1 cellular context compared by ENCODE assay signal in the genomic region with DNA sequence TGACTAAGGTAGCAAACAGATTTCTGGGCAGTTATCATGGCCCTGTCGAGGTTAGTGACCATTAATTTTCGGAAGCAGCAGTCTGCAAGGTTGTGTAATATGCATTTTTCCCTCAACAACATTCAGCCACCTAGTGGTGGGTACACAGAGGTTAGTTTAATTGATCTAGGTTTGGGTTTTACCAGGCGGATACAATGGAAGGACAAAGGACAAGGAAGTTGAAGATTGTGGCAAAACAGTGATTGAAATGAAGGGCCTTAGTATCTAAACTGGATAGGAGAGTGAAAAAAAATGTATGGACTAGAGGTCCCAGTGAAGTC.
TF ChIP-seq lines count a peak whose summit lies in the region.

No MANE protein-coding gene starts in this region.

TF ChIP-seq in HepG2, 621 proteins besides CTCF, POLR2A, EP300 and RAD21 (continued from another document and continues in another):
- TF ChIP-seq, protein P1, sequence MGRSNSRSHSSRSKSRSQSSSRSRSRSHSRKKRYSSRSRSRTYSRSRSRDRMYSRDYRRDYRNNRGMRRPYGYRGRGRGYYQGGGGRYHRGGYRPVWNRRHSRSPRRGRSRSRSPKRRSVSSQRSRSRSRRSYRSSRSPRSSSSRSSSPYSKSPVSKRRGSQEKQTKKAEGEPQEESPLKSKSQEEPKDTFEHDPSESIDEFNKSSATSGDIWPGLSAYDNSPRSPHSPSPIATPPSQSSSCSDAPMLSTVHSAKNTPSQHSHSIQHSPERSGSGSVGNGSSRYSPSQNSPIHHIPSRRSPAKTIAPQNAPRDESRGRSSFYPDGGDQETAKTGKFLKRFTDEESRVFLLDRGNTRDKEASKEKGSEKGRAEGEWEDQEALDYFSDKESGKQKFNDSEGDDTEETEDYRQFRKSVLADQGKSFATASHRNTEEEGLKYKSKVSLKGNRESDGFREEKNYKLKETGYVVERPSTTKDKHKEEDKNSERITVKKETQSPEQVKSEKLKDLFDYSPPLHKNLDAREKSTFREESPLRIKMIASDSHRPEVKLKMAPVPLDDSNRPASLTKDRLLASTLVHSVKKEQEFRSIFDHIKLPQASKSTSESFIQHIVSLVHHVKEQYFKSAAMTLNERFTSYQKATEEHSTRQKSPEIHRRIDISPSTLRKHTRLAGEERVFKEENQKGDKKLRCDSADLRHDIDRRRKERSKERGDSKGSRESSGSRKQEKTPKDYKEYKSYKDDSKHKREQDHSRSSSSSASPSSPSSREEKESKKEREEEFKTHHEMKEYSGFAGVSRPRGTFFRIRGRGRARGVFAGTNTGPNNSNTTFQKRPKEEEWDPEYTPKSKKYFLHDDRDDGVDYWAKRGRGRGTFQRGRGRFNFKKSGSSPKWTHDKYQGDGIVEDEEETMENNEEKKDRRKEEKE (IDR thresholded peaks at IDR 0.05) = no peak
- TF ChIP-seq ISX (CRISPR knock-in tag; conservative IDR thresholded peaks at IDR 0.05) = no peak
- TF ChIP-seq, protein P2, sequence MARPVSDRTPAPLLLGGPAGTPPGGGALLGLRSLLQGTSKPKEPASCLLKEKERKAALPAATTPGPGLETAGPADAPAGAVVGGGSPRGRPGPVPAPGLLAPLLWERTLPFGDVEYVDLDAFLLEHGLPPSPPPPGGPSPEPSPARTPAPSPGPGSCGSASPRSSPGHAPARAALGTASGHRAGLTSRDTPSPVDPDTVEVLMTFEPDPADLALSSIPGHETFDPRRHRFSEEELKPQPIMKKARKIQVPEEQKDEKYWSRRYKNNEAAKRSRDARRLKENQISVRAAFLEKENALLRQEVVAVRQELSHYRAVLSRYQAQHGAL (CRISPR knock-in tag; IDR thresholded peaks at IDR 0.05; ENCODE audit: not compliant biosample characterization) = no peak
- TF ChIP-seq ARID2 (CRISPR knock-in tag; IDR thresholded peaks at IDR 0.05; ENCODE audit: borderline replicate concordance) = no peak
- no peak for TF ChIP-seq ATF7 (IDR thresholded peaks at IDR 0.05)
- TF ChIP-seq ATF7 (CRISPR knock-in tag; IDR thresholded peaks at IDR 0.05) = no peak
- TF ChIP-seq CEBPB (IDR thresholded peaks at IDR 0.05; ENCODE audit: borderline replicate concordance, low read depth, low read length) = peak; percentile 91
- no peak for TF ChIP-seq KAT7 (CRISPR knock-in tag; IDR thresholded peaks at IDR 0.05; ENCODE audit: borderline replicate concordance)
- no peak for TF ChIP-seq ZEB1 (IDR thresholded peaks at IDR 0.05; ENCODE audit: insufficient replicate concordance, low read depth)
- no peak for TF ChIP-seq TBL1XR1 (IDR thresholded peaks at IDR 0.05; ENCODE audit: borderline replicate concordance, low read length, partially characterized antibody)
- TF ChIP-seq ZNF510 (CRISPR knock-in tag; IDR thresholded peaks at IDR 0.05; ENCODE audit: low read depth) = no peak
- TF ChIP-seq, protein P3, sequence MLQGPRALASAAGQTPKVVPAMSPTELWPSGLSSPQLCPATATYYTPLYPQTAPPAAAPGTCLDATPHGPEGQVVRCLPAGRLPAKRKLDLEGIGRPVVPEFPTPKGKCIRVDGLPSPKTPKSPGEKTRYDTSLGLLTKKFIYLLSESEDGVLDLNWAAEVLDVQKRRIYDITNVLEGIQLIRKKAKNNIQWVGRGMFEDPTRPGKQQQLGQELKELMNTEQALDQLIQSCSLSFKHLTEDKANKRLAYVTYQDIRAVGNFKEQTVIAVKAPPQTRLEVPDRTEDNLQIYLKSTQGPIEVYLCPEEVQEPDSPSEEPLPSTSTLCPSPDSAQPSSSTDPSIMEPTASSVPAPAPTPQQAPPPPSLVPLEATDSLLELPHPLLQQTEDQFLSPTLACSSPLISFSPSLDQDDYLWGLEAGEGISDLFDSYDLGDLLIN (CRISPR knock-in tag; IDR thresholded peaks at IDR 0.05; ENCODE audit: borderline replicate concordance) = no peak
- TF ChIP-seq, protein P4, sequence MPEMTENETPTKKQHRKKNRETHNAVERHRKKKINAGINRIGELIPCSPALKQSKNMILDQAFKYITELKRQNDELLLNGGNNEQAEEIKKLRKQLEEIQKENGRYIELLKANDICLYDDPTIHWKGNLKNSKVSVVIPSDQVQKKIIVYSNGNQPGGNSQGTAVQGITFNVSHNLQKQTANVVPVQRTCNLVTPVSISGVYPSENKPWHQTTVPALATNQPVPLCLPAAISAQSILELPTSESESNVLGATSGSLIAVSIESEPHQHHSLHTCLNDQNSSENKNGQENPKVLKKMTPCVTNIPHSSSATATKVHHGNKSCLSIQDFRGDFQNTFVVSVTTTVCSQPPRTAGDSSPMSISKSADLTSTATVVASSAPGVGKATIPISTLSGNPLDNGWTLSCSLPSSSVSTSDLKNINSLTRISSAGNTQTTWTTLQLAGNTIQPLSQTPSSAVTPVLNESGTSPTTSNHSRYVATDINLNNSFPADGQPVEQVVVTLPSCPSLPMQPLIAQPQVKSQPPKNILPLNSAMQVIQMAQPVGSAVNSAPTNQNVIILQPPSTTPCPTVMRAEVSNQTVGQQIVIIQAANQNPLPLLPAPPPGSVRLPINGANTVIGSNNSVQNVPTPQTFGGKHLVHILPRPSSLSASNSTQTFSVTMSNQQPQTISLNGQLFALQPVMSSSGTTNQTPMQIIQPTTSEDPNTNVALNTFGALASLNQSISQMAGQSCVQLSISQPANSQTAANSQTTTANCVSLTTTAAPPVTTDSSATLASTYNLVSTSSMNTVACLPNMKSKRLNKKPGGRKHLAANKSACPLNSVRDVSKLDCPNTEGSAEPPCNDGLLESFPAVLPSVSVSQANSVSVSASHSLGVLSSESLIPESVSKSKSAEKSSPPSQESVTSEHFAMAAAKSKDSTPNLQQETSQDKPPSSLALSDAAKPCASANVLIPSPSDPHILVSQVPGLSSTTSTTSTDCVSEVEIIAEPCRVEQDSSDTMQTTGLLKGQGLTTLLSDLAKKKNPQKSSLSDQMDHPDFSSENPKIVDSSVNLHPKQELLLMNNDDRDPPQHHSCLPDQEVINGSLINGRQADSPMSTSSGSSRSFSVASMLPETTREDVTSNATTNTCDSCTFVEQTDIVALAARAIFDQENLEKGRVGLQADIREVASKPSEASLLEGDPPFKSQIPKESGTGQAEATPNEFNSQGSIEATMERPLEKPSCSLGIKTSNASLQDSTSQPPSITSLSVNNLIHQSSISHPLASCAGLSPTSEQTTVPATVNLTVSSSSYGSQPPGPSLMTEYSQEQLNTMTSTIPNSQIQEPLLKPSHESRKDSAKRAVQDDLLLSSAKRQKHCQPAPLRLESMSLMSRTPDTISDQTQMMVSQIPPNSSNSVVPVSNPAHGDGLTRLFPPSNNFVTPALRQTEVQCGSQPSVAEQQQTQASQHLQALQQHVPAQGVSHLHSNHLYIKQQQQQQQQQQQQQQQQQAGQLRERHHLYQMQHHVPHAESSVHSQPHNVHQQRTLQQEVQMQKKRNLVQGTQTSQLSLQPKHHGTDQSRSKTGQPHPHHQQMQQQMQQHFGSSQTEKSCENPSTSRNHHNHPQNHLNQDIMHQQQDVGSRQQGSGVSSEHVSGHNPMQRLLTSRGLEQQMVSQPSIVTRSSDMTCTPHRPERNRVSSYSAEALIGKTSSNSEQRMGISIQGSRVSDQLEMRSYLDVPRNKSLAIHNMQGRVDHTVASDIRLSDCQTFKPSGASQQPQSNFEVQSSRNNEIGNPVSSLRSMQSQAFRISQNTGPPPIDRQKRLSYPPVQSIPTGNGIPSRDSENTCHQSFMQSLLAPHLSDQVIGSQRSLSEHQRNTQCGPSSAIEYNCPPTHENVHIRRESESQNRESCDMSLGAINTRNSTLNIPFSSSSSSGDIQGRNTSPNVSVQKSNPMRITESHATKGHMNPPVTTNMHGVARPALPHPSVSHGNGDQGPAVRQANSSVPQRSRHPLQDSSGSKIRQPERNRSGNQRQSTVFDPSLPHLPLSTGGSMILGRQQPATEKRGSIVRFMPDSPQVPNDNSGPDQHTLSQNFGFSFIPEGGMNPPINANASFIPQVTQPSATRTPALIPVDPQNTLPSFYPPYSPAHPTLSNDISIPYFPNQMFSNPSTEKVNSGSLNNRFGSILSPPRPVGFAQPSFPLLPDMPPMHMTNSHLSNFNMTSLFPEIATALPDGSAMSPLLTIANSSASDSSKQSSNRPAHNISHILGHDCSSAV (CRISPR knock-in tag; IDR thresholded peaks at IDR 0.05; ENCODE audit: borderline replicate concordance) = no peak
- TF ChIP-seq JARID2 (CRISPR knock-in tag; IDR thresholded peaks at IDR 0.05; ENCODE audit: insufficient replicate concordance) = no peak
- no peak for TF ChIP-seq ZNF24 (IDR thresholded peaks at IDR 0.05)
- TF ChIP-seq ZSCAN31 (CRISPR knock-in tag; IDR thresholded peaks at IDR 0.05; ENCODE audit: low read depth) = peak; percentile 65; the same call in 1 of the 2 replicates
- TF ChIP-seq, protein P5, sequence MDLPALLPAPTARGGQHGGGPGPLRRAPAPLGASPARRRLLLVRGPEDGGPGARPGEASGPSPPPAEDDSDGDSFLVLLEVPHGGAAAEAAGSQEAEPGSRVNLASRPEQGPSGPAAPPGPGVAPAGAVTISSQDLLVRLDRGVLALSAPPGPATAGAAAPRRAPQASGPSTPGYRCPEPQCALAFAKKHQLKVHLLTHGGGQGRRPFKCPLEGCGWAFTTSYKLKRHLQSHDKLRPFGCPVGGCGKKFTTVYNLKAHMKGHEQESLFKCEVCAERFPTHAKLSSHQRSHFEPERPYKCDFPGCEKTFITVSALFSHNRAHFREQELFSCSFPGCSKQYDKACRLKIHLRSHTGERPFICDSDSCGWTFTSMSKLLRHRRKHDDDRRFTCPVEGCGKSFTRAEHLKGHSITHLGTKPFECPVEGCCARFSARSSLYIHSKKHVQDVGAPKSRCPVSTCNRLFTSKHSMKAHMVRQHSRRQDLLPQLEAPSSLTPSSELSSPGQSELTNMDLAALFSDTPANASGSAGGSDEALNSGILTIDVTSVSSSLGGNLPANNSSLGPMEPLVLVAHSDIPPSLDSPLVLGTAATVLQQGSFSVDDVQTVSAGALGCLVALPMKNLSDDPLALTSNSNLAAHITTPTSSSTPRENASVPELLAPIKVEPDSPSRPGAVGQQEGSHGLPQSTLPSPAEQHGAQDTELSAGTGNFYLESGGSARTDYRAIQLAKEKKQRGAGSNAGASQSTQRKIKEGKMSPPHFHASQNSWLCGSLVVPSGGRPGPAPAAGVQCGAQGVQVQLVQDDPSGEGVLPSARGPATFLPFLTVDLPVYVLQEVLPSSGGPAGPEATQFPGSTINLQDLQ (CRISPR knock-in tag; IDR thresholded peaks at IDR 0.05) = no peak
- TF ChIP-seq CCAR2 (optimal IDR thresholded peaks at IDR 0.05; ENCODE audit: low read depth, low read length) = no peak
- TF ChIP-seq, protein P6, sequence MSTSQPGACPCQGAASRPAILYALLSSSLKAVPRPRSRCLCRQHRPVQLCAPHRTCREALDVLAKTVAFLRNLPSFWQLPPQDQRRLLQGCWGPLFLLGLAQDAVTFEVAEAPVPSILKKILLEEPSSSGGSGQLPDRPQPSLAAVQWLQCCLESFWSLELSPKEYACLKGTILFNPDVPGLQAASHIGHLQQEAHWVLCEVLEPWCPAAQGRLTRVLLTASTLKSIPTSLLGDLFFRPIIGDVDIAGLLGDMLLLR (CRISPR knock-in tag; IDR thresholded peaks at IDR 0.05) = no peak
- no peak for TF ChIP-seq ZNF552 (CRISPR knock-in tag; IDR thresholded peaks at IDR 0.05; ENCODE audit: borderline replicate concordance)
- peak; percentile 51; the same call in 1 of the 2 replicates for TF ChIP-seq FOXK1 (CRISPR knock-in tag; IDR thresholded peaks at IDR 0.05; ENCODE audit: borderline replicate concordance, low read depth)
- no peak for TF ChIP-seq ZBTB7A (CRISPR knock-in tag; IDR thresholded peaks at IDR 0.05)
- TF ChIP-seq CREM (IDR thresholded peaks at IDR 0.05) = no peak
- no peak for TF ChIP-seq CREM (CRISPR knock-in tag; IDR thresholded peaks at IDR 0.05)
- TF ChIP-seq, protein P7, sequence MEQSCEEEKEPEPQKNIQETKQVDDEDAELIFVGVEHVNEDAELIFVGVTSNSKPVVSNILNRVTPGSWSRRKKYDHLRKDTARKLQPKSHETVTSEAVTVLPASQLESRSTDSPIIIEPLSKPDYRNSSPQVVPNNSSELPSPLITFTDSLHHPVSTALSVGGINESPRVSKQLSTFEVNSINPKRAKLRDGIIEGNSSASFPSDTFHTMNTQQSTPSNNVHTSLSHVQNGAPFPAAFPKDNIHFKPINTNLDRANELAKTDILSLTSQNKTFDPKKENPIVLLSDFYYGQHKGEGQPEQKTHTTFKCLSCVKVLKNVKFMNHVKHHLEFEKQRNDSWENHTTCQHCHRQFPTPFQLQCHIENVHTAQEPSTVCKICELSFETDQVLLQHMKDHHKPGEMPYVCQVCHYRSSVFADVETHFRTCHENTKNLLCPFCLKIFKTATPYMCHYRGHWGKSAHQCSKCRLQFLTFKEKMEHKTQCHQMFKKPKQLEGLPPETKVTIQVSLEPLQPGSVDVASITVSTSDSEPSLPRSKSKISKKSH (CRISPR knock-in tag; IDR thresholded peaks at IDR 0.05; ENCODE audit: borderline replicate concordance) = no peak
- TF ChIP-seq ZNF367 (CRISPR knock-in tag; IDR thresholded peaks at IDR 0.05; ENCODE audit: borderline replicate concordance) = no peak
- peak; percentile 68 for TF ChIP-seq FOXA3 (CRISPR knock-in tag; IDR thresholded peaks at IDR 0.05)
- TF ChIP-seq ZNF564 (CRISPR knock-in tag; IDR thresholded peaks at IDR 0.05) = no peak
- TF ChIP-seq, protein P8, sequence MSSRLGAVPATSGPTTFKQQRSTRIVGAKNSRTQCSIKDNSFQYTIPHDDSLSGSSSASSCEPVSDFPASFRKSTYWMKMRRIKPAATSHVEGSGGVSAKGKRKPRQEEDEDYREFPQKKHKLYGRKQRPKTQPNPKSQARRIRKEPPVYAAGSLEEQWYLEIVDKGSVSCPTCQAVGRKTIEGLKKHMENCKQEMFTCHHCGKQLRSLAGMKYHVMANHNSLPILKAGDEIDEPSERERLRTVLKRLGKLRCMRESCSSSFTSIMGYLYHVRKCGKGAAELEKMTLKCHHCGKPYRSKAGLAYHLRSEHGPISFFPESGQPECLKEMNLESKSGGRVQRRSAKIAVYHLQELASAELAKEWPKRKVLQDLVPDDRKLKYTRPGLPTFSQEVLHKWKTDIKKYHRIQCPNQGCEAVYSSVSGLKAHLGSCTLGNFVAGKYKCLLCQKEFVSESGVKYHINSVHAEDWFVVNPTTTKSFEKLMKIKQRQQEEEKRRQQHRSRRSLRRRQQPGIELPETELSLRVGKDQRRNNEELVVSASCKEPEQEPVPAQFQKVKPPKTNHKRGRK (CRISPR knock-in tag; IDR thresholded peaks at IDR 0.05) = no peak
- TF ChIP-seq RCOR2 (CRISPR knock-in tag; IDR thresholded peaks at IDR 0.05) = no peak
- TF ChIP-seq, protein P9, sequence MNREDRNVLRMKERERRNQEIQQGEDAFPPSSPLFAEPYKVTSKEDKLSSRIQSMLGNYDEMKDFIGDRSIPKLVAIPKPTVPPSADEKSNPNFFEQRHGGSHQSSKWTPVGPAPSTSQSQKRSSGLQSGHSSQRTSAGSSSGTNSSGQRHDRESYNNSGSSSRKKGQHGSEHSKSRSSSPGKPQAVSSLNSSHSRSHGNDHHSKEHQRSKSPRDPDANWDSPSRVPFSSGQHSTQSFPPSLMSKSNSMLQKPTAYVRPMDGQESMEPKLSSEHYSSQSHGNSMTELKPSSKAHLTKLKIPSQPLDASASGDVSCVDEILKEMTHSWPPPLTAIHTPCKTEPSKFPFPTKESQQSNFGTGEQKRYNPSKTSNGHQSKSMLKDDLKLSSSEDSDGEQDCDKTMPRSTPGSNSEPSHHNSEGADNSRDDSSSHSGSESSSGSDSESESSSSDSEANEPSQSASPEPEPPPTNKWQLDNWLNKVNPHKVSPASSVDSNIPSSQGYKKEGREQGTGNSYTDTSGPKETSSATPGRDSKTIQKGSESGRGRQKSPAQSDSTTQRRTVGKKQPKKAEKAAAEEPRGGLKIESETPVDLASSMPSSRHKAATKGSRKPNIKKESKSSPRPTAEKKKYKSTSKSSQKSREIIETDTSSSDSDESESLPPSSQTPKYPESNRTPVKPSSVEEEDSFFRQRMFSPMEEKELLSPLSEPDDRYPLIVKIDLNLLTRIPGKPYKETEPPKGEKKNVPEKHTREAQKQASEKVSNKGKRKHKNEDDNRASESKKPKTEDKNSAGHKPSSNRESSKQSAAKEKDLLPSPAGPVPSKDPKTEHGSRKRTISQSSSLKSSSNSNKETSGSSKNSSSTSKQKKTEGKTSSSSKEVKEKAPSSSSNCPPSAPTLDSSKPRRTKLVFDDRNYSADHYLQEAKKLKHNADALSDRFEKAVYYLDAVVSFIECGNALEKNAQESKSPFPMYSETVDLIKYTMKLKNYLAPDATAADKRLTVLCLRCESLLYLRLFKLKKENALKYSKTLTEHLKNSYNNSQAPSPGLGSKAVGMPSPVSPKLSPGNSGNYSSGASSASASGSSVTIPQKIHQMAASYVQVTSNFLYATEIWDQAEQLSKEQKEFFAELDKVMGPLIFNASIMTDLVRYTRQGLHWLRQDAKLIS (CRISPR knock-in tag; IDR thresholded peaks at IDR 0.05) = no peak
